Comparison of ENCODE assay signal across 1 cellular context in the genomic region with DNA sequence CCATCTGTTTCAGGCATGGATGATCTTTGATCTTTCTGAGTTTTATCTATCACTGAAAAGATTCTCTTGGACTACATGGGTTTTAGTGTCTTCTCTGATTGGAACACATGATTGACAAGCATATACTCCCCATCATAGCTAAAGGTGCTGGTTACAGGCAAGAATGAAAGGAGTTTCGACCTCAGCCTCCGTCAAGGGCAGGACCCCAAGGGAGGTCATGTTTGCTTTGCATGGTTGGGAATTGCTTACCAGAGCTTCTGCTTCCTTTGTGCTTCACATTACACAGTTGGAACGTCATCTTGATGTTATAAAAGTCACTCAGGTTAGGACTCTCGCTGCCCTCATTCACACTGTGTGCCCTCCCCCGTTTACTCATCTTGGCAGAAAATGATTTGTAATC.
A peak's percentile ranks its signal among the peaks of the same experiment; 100 is the strongest.
TF ChIP-seq lines count a peak whose summit lies in the region.

No MANE protein-coding gene starts in this region.

TF ChIP-seq in HepG2, 621 proteins besides CTCF, POLR2A, EP300 and RAD21 (continued from another document and continues in another):
- TF ChIP-seq, protein P1, sequence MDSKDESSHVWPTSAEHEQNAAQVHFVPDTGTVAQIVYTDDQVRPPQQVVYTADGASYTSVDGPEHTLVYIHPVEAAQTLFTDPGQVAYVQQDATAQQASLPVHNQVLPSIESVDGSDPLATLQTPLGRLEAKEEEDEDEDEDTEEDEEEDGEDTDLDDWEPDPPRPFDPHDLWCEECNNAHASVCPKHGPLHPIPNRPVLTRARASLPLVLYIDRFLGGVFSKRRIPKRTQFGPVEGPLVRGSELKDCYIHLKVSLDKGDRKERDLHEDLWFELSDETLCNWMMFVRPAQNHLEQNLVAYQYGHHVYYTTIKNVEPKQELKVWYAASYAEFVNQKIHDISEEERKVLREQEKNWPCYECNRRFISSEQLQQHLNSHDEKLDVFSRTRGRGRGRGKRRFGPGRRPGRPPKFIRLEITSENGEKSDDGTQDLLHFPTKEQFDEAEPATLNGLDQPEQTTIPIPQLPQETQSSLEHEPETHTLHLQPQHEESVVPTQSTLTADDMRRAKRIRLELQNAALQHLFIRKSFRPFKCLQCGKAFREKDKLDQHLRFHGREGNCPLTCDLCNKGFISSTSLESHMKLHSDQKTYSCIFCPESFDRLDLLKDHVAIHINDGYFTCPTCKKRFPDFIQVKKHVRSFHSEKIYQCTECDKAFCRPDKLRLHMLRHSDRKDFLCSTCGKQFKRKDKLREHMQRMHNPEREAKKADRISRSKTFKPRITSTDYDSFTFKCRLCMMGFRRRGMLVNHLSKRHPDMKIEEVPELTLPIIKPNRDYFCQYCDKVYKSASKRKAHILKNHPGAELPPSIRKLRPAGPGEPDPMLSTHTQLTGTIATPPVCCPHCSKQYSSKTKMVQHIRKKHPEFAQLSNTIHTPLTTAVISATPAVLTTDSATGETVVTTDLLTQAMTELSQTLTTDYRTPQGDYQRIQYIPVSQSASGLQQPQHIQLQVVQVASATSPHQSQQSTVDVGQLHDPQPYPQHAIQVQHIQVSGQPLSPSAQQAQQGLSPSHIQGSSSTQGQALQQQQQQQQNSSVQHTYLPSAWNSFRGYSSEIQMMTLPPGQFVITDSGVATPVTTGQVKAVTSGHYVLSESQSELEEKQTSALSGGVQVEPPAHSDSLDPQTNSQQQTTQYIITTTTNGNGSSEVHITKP (CRISPR knock-in tag; IDR thresholded peaks at IDR 0.05; ENCODE audit: low read depth): no peak
- TF ChIP-seq, protein P2, sequence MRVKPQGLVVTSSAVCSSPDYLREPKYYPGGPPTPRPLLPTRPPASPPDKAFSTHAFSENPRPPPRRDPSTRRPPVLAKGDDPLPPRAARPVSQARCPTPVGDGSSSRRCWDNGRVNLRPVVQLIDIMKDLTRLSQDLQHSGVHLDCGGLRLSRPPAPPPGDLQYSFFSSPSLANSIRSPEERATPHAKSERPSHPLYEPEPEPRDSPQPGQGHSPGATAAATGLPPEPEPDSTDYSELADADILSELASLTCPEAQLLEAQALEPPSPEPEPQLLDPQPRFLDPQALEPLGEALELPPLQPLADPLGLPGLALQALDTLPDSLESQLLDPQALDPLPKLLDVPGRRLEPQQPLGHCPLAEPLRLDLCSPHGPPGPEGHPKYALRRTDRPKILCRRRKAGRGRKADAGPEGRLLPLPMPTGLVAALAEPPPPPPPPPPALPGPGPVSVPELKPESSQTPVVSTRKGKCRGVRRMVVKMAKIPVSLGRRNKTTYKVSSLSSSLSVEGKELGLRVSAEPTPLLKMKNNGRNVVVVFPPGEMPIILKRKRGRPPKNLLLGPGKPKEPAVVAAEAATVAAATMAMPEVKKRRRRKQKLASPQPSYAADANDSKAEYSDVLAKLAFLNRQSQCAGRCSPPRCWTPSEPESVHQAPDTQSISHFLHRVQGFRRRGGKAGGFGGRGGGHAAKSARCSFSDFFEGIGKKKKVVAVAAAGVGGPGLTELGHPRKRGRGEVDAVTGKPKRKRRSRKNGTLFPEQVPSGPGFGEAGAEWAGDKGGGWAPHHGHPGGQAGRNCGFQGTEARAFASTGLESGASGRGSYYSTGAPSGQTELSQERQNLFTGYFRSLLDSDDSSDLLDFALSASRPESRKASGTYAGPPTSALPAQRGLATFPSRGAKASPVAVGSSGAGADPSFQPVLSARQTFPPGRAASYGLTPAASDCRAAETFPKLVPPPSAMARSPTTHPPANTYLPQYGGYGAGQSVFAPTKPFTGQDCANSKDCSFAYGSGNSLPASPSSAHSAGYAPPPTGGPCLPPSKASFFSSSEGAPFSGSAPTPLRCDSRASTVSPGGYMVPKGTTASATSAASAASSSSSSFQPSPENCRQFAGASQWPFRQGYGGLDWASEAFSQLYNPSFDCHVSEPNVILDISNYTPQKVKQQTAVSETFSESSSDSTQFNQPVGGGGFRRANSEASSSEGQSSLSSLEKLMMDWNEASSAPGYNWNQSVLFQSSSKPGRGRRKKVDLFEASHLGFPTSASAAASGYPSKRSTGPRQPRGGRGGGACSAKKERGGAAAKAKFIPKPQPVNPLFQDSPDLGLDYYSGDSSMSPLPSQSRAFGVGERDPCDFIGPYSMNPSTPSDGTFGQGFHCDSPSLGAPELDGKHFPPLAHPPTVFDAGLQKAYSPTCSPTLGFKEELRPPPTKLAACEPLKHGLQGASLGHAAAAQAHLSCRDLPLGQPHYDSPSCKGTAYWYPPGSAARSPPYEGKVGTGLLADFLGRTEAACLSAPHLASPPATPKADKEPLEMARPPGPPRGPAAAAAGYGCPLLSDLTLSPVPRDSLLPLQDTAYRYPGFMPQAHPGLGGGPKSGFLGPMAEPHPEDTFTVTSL (CRISPR knock-in tag; IDR thresholded peaks at IDR 0.05; ENCODE audit: borderline replicate concordance): peak; percentile 32; the same call in 1 of the 2 replicates
- TF ChIP-seq STAG1 (CRISPR knock-in tag; IDR thresholded peaks at IDR 0.05): no peak
- TF ChIP-seq ZFP62 (CRISPR knock-in tag; IDR thresholded peaks at IDR 0.05): no peak
- TF ChIP-seq ZNF547 (CRISPR knock-in tag; IDR thresholded peaks at IDR 0.05): no peak
- TF ChIP-seq, protein P3, sequence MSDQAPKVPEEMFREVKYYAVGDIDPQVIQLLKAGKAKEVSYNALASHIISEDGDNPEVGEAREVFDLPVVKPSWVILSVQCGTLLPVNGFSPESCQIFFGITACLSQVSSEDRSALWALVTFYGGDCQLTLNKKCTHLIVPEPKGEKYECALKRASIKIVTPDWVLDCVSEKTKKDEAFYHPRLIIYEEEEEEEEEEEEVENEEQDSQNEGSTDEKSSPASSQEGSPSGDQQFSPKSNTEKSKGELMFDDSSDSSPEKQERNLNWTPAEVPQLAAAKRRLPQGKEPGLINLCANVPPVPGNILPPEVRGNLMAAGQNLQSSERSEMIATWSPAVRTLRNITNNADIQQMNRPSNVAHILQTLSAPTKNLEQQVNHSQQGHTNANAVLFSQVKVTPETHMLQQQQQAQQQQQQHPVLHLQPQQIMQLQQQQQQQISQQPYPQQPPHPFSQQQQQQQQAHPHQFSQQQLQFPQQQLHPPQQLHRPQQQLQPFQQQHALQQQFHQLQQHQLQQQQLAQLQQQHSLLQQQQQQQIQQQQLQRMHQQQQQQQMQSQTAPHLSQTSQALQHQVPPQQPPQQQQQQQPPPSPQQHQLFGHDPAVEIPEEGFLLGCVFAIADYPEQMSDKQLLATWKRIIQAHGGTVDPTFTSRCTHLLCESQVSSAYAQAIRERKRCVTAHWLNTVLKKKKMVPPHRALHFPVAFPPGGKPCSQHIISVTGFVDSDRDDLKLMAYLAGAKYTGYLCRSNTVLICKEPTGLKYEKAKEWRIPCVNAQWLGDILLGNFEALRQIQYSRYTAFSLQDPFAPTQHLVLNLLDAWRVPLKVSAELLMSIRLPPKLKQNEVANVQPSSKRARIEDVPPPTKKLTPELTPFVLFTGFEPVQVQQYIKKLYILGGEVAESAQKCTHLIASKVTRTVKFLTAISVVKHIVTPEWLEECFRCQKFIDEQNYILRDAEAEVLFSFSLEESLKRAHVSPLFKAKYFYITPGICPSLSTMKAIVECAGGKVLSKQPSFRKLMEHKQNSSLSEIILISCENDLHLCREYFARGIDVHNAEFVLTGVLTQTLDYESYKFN (CRISPR knock-in tag; conservative IDR thresholded peaks at IDR 0.05): peak; percentile 71; the same call in 1 of the 2 replicates
- TF ChIP-seq, protein P4, sequence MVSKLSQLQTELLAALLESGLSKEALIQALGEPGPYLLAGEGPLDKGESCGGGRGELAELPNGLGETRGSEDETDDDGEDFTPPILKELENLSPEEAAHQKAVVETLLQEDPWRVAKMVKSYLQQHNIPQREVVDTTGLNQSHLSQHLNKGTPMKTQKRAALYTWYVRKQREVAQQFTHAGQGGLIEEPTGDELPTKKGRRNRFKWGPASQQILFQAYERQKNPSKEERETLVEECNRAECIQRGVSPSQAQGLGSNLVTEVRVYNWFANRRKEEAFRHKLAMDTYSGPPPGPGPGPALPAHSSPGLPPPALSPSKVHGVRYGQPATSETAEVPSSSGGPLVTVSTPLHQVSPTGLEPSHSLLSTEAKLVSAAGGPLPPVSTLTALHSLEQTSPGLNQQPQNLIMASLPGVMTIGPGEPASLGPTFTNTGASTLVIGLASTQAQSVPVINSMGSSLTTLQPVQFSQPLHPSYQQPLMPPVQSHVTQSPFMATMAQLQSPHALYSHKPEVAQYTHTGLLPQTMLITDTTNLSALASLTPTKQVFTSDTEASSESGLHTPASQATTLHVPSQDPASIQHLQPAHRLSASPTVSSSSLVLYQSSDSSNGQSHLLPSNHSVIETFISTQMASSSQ (IDR thresholded peaks at IDR 0.05; ENCODE audit: low read depth): no peak
- TF ChIP-seq, protein P4 (CRISPR knock-in tag; IDR thresholded peaks at IDR 0.05; ENCODE audit: borderline replicate concordance): no peak
- peak; percentile 24; the same call in 1 of the 2 replicates for TF ChIP-seq ETV5 (CRISPR knock-in tag; IDR thresholded peaks at IDR 0.05; ENCODE audit: borderline replicate concordance)
- TF ChIP-seq TMF1 (CRISPR knock-in tag; IDR thresholded peaks at IDR 0.05; ENCODE audit: low read depth): no peak
- TF ChIP-seq, protein P5, sequence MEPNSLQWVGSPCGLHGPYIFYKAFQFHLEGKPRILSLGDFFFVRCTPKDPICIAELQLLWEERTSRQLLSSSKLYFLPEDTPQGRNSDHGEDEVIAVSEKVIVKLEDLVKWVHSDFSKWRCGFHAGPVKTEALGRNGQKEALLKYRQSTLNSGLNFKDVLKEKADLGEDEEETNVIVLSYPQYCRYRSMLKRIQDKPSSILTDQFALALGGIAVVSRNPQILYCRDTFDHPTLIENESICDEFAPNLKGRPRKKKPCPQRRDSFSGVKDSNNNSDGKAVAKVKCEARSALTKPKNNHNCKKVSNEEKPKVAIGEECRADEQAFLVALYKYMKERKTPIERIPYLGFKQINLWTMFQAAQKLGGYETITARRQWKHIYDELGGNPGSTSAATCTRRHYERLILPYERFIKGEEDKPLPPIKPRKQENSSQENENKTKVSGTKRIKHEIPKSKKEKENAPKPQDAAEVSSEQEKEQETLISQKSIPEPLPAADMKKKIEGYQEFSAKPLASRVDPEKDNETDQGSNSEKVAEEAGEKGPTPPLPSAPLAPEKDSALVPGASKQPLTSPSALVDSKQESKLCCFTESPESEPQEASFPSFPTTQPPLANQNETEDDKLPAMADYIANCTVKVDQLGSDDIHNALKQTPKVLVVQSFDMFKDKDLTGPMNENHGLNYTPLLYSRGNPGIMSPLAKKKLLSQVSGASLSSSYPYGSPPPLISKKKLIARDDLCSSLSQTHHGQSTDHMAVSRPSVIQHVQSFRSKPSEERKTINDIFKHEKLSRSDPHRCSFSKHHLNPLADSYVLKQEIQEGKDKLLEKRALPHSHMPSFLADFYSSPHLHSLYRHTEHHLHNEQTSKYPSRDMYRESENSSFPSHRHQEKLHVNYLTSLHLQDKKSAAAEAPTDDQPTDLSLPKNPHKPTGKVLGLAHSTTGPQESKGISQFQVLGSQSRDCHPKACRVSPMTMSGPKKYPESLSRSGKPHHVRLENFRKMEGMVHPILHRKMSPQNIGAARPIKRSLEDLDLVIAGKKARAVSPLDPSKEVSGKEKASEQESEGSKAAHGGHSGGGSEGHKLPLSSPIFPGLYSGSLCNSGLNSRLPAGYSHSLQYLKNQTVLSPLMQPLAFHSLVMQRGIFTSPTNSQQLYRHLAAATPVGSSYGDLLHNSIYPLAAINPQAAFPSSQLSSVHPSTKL (CRISPR knock-in tag; IDR thresholded peaks at IDR 0.05): peak; percentile 84
- TF ChIP-seq SUZ12 (IDR thresholded peaks at IDR 0.05; ENCODE audit: low read depth, low read length): no peak
- TF ChIP-seq MTA3 (CRISPR knock-in tag; IDR thresholded peaks at IDR 0.05): no peak
- TF ChIP-seq ZFP41 (CRISPR knock-in tag; IDR thresholded peaks at IDR 0.05; ENCODE audit: borderline replicate concordance): no peak
- no peak for TF ChIP-seq ZNF207 (IDR thresholded peaks at IDR 0.05; ENCODE audit: borderline replicate concordance)
- TF ChIP-seq ZC3H13 (CRISPR knock-in tag; IDR thresholded peaks at IDR 0.05): no peak
- no peak for TF ChIP-seq MBNL3 (CRISPR knock-in tag; conservative IDR thresholded peaks at IDR 0.05)
- TF ChIP-seq HMG20B (CRISPR knock-in tag; conservative IDR thresholded peaks at IDR 0.05): 0 out of 2 replicates have a peak, but pooled peaks have one; percentile 21
- TF ChIP-seq ZNF343 (CRISPR knock-in tag; IDR thresholded peaks at IDR 0.05): no peak
- no peak for TF ChIP-seq SALL2 (CRISPR knock-in tag; IDR thresholded peaks at IDR 0.05)
- TF ChIP-seq CENPT (CRISPR knock-in tag; IDR thresholded peaks at IDR 0.05; ENCODE audit: low read depth): no peak
- peak; percentile 70 for TF ChIP-seq GATAD2A (CRISPR knock-in tag; IDR thresholded peaks at IDR 0.05)
- no peak for TF ChIP-seq KAT2B (IDR thresholded peaks at IDR 0.05; ENCODE audit: borderline replicate concordance, low read depth, low read length)
- TF ChIP-seq EHMT2 (IDR thresholded peaks at IDR 0.05; ENCODE audit: borderline replicate concordance, low read depth, low read length): no peak
- TF ChIP-seq ARNT (IDR thresholded peaks at IDR 0.05): no peak
- no peak for TF ChIP-seq PLRG1 (conservative IDR thresholded peaks at IDR 0.05)
- TF ChIP-seq HIVEP1 (CRISPR knock-in tag; IDR thresholded peaks at IDR 0.05): no peak
- no peak for TF ChIP-seq MED8 (CRISPR knock-in tag; IDR thresholded peaks at IDR 0.05; ENCODE audit: insufficient replicate concordance)
- TF ChIP-seq ZNF326 (CRISPR knock-in tag; IDR thresholded peaks at IDR 0.05; ENCODE audit: borderline replicate concordance): no peak
- no peak for TF ChIP-seq ZKSCAN8 (CRISPR knock-in tag; IDR thresholded peaks at IDR 0.05; ENCODE audit: borderline replicate concordance)
- TF ChIP-seq, protein P6, sequence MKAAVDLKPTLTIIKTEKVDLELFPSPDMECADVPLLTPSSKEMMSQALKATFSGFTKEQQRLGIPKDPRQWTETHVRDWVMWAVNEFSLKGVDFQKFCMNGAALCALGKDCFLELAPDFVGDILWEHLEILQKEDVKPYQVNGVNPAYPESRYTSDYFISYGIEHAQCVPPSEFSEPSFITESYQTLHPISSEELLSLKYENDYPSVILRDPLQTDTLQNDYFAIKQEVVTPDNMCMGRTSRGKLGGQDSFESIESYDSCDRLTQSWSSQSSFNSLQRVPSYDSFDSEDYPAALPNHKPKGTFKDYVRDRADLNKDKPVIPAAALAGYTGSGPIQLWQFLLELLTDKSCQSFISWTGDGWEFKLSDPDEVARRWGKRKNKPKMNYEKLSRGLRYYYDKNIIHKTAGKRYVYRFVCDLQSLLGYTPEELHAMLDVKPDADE (CRISPR knock-in tag; IDR thresholded peaks at IDR 0.05): no peak
- TF ChIP-seq NFKBIZ (CRISPR knock-in tag; IDR thresholded peaks at IDR 0.05): no peak
